ENCODE assay signal across 8 cellular contexts in genomic region chr10:104231784-104232612, GRCh38. TPM values are rescaled to one million over a fixed set of nuclear protein-coding genes. Genes with fewer than 3 reads are reported as not detected.
DNase-seq lines count a peak whose midpoint lies in the region; ATAC-seq lines count a peak whose summit lies in the region.

A gene with protein sequence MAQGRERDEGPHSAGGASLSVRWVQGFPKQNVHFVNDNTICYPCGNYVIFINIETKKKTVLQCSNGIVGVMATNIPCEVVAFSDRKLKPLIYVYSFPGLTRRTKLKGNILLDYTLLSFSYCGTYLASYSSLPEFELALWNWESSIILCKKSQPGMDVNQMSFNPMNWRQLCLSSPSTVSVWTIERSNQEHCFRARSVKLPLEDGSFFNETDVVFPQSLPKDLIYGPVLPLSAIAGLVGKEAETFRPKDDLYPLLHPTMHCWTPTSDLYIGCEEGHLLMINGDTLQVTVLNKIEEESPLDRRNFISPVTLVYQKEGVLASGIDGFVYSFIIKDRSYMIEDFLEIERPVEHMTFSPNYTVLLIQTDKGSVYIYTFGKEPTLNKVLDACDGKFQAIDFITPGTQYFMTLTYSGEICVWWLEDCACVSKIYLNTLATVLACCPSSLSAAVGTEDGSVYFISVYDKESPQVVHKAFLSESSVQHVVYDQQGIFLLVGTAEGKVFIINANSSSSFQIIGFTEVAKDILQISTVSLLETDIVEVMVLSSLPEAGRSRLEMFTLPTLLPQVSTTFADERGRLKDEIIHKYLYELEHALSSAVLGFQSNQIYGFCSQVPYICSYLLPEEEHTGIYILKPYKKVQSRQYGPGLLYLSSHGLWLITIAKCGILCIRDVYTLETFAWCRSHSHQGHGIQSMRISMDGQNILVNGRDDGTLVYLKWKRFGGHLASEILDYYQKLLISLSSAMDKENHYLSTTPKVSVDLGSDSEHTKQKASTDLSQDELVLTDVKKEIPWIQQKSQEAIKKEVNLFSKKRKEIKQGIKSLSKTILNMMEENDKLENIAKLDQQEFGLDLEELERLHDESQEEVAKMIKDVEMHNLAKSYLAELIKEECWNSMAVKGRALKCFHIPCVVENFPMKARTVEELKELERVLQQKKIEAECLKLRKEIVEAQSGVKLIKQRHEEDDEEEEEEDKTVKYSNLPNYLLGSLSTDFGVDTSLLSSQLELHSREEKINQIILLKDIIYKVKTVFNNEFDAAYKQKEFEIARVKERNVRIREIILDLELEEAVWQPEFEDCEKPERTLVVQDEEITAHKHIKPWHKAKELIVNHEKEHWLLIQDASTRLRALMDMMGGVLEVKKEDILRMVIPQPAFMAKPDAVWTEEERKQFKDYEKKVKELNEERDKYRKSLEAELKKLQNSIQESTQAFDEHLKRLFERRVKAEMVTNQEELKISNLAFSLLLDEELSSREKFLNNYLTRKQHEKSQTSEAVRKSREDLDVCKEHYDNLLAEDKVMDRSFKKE (N-terminal part only) (minus strand): TSS chr10:104232364. CDS start chr10:104232246, 118 bp downstream.

- peak; percentile 100 for ATAC-seq in GM21786 (IDR thresholded peaks at IDR 0.05; ENCODE audit: unreplicated experiment)
- ATAC-seq in activated T-helper 17 cell treated with anti-CD3 and anti-CD28 coated beads, Interleukin-2, amount 50 U/mL, for 72 hours (replicated peaks), result peak; percentile 100

- H3K27ac Mint-ChIP-seq in activated T-helper 17 cell treated with anti-CD3 and anti-CD28 coated beads, Interleukin-2, amount 50 U/mL, for 72 hours, result peak within 1 kb of the TSS; percentile 87

- H3K4me3 Mint-ChIP-seq in activated T-helper 17 cell treated with anti-CD3 and anti-CD28 coated beads, Interleukin-2, amount 50 U/mL, for 72 hours, result peak within 1 kb of the TSS; percentile 85

- H3K4me1 Mint-ChIP-seq in activated T-helper 17 cell treated with anti-CD3 and anti-CD28 coated beads, Interleukin-2, amount 50 U/mL, for 72 hours, result peaks cover 7% of the 10 kb centered on the region

- H3K27me3 Mint-ChIP-seq in activated T-helper 17 cell treated with anti-CD3 and anti-CD28 coated beads, Interleukin-2, amount 50 U/mL, for 72 hours, result peaks cover 28% of the 10 kb centered on the region

- DNase-seq in DMS153 (lab: John Stamatoyannopoulos, UW) (peak; percentile 92), KG1 (lab: John Stamatoyannopoulos, UW) (peak; percentile 79), RPMI7951 (ENCODE audit: low read depth) (peak; percentile 92), fibroblast of gingiva (ENCODE audit: low read depth) (peak; percentile 95), myocyte (ENCODE audit: low read depth) (peak; percentile 96)
- DNase-seq in stimulated activated CD8-positive, alpha-beta memory T cell treated with anti-CD3 and anti-CD28 coated beads, Interleukin-7, amount 100 ng/mL, for 24 hours (ENCODE audit: low read depth), result peak; percentile 98

- peaks cover 5% of the 10 kb centered on the region for H3K9me3 Mint-ChIP-seq in activated T-helper 17 cell treated with anti-CD3 and anti-CD28 coated beads, Interleukin-2, amount 50 U/mL, for 72 hours

- no peaks in the 10 kb centered on the region for H3K36me3 Mint-ChIP-seq in activated T-helper 17 cell treated with anti-CD3 and anti-CD28 coated beads, Interleukin-2, amount 50 U/mL, for 72 hours (ENCODE audit: low read depth)

RNA-seq across cellular contexts. Expression of the gene that starts here (rescaled TPM):
- 0.24 and 0.78 TPM in 2 replicates for total RNA-seq in RPMI7951 (2014; rRNA removed; shearing (Covaris generic))
- under 1 TPM in 1 of 2 donors, not detected in 1; 0.16 TPM for total RNA-seq in activated T-helper 17 cell treated with anti-CD3 and anti-CD28 coated beads, Interleukin-2, amount 50 U/mL, for 72 hours
- total RNA-seq in myocyte, result not detected in 2 replicates
- 0.04 TPM for polyA plus RNA-seq in myocyte (2012)

Comparison
In these comparisons a context has a peak if more than half of its experiments do, and no peak if none do; other contexts are left out.
1. Peak in every context shown above with its lines: DNase-seq and ATAC-seq.
2. Peak in DNase-seq in RPMI7951; RNA of the gene not detected or under 1 TPM.
3. Peak in ATAC-seq in activated T-helper 17 cell treated with anti-CD3 and anti-CD28 coated beads, Interleukin-2, amount 50 U/mL, for 72 hours; RNA of the gene not detected or under 1 TPM.
4. Peak in DNase-seq in myocyte; RNA of the gene not detected or under 1 TPM.